Comparison of ENCODE assay signal across 9 cellular contexts in genomic region chr9:92245005-92245797, GRCh38. TPM values are rescaled to one million over a fixed set of nuclear protein-coding genes. Genes with fewer than 3 reads are reported as not detected.
DNase-seq lines count a peak whose midpoint lies in the region; ATAC-seq and TF ChIP-seq lines count a peak whose summit lies in the region.
"Had no signal": no experiment of that assay in that cellular context is flagged by ENCODE, and none has a peak within 500 bp of the region (broad histone marks: within the 10 kb centered on the region; RNA-seq: fewer than 3 reads in every experiment).

No MANE protein-coding gene starts in this region.

- no peak for TF ChIP-seq POLR2A in upper lobe of left lung (IDR thresholded peaks at IDR 0.05)

- H3K4me1 ChIP-seq in ACC112 (ENCODE audit: control insufficient read depth, insufficient read depth, low read length, unreplicated experiment) (peaks cover 66% of the 10 kb centered on the region), upper lobe of left lung (no peaks in the 10 kb centered on the region)

- peak overlapping the region; percentile 47 for H3K4me3 ChIP-seq in ACC112 (ENCODE audit: low read depth, low read length)
- H3K4me3 ChIP-seq in upper lobe of left lung, result no peak overlapping the region

- H3K9me3 ChIP-seq in upper lobe of left lung, result no peaks in the 10 kb centered on the region

- no peaks in the 10 kb centered on the region for H3K79me2 ChIP-seq in ACC112 (ENCODE audit: control insufficient read depth, insufficient read depth, low read length, unreplicated experiment)

- TF ChIP-seq CTCF in upper lobe of left lung (IDR thresholded peaks at IDR 0.05), result no peak

- H3K27ac ChIP-seq in ACC112 (ENCODE audit: low read depth, low read length), result peak overlapping the region; percentile 95
- H3K27ac ChIP-seq in upper lobe of left lung, result no peak overlapping the region

- peak; percentile 88 for DNase-seq in HCEC 1CT
- peak; percentile 88 for DNase-seq in amniotic epithelial cell (ENCODE audit: low read depth)
- DNase-seq in hepatic stellate cell (ENCODE audit: low spot score), result peak; percentile 44
- no peak for DNase-seq in mucosa of gallbladder (ENCODE audit: low spot score)
- no peak for DNase-seq in upper lobe of left lung
- DNase-seq: CD8-positive, alpha-beta memory T cell had no signal

- peaks cover 60% of the 10 kb centered on the region for H3K36me3 ChIP-seq in ACC112 (ENCODE audit: insufficient read depth, low read length)
- H3K36me3 ChIP-seq in upper lobe of left lung, result peaks cover 35 to 99% (median 92%) of the 10 kb centered on the region in 4 donors

- no peak for ATAC-seq in HG03280 (IDR thresholded peaks at IDR 0.05; ENCODE audit: unreplicated experiment)
- ATAC-seq in HG02642 (IDR thresholded peaks at IDR 0.05; ENCODE audit: poor library complexity, unreplicated experiment), result no peak
- ATAC-seq in upper lobe of left lung (ENCODE audit: low FRiP score in 2 of 2), result no peak

- H2AFZ ChIP-seq in ACC112 (ENCODE audit: low read length, unreplicated experiment), result no peak overlapping the region

- 88 to 92% methylated on average over 7 of the region's 7 CpGs for WGBS in upper lobe of left lung, 2 donors

- no peak for TF ChIP-seq EP300 in upper lobe of left lung (IDR thresholded peaks at IDR 0.05)

- H3K27me3 ChIP-seq in ACC112 (ENCODE audit: insufficient read depth, low read length), result no peaks in the 10 kb centered on the region
- H3K27me3 ChIP-seq in upper lobe of left lung, result no peaks in the 10 kb centered on the region

RNA-seq across cellular contexts. Expression of gene IARS1, which starts 48.3 kb away (rescaled TPM):
- 56.7 TPM for total RNA-seq in mucosa of gallbladder
- total RNA-seq in upper lobe of left lung, result 100 to 1,000 TPM in 1 of 6 donors, 10 to 100 TPM in 5; 39.0 to 114 (median 71.9) TPM

Comparison
In these comparisons a context has a peak if more than half of its experiments do, and no peak if none do; other contexts are left out.
1. DNase-seq: peak in HCEC 1CT (single experiment), amniotic epithelial cell (single experiment) and hepatic stellate cell (single experiment); none in mucosa of gallbladder (single experiment) and upper lobe of left lung (0 of 2).